Comparison of ENCODE assay signal across 24 cellular contexts in the genomic region with DNA sequence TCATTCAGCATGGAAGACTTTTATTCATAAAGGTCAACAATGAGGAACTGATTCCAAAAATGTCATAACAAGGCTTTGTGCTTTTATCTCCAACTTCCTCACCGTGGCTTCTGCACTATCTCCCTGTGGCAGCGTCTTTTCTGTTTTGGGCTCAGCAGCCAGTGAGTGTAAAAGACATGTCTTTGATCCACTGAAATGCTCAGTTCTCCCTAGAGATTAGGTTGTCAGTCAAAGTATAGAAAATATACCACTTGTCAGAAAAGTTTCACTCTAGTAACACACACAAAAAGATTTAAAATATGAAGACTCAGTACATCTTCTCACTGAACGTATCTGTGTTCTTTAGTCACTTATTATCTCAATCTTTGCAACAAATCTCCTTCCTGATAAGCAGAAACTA.
DNase-seq lines count a peak whose midpoint lies in the region; ATAC-seq and TF ChIP-seq lines count a peak whose summit lies in the region.
"Had no signal": no experiment of that assay in that cellular context is flagged by ENCODE, and none has a peak within 500 bp of the region (broad histone marks: within the 10 kb centered on the region; RNA-seq: fewer than 3 reads in every experiment).

No MANE protein-coding gene starts in this region.

- ATAC-seq in activated CD8-positive, alpha-beta memory T cell treated with anti-CD3 and anti-CD28 coated beads, Interleukin-2, amount 10 ng/mL, durations not matched to agents 7 days and 5 days, result no peak
- no peak for ATAC-seq in HG02571 (IDR thresholded peaks at IDR 0.05; ENCODE audit: unreplicated experiment)
- ATAC-seq: HCT116 had no signal

- no peaks in the 10 kb centered on the region for H3K36me3 ChIP-seq in BE2C
- H3K36me3 ChIP-seq: MG63 had no signal

- H3K9me3 Mint-ChIP-seq in endothelial cell (ENCODE audit: unreplicated experiment) (no peaks in the 10 kb centered on the region), glutamatergic neuron (ENCODE audit: unreplicated experiment) (no peaks in the 10 kb centered on the region)
- peaks cover 7% of the 10 kb centered on the region for H3K9me3 Mint-ChIP-seq in activated CD8-positive, alpha-beta memory T cell treated with anti-CD3 and anti-CD28 coated beads, Interleukin-2, amount 10 ng/mL, durations not matched to agents 7 days and 5 days (ENCODE audit: low read depth)

- H3K27me3 Mint-ChIP-seq in endothelial cell (ENCODE audit: unreplicated experiment), result no peaks in the 10 kb centered on the region
- no peaks in the 10 kb centered on the region for H3K27me3 Mint-ChIP-seq in activated CD8-positive, alpha-beta memory T cell treated with anti-CD3 and anti-CD28 coated beads, Interleukin-2, amount 10 ng/mL, durations not matched to agents 7 days and 5 days
- H3K27me3 Mint-ChIP-seq in glutamatergic neuron (ENCODE audit: unreplicated experiment), result no peaks in the 10 kb centered on the region
- H3K27me3 Mint-ChIP-seq: IgD-negative memory B cell had no signal

- H3K27me3 ChIP-seq in BE2C, result no peaks in the 10 kb centered on the region
- H3K27me3 ChIP-seq: MG63 had no signal

- no peak overlapping the region for H3K4me3 Mint-ChIP-seq in endothelial cell (ENCODE audit: unreplicated experiment)
- no peak overlapping the region for H3K4me3 Mint-ChIP-seq in activated CD8-positive, alpha-beta memory T cell treated with anti-CD3 and anti-CD28 coated beads, Interleukin-2, amount 10 ng/mL, durations not matched to agents 7 days and 5 days
- no peak overlapping the region for H3K4me3 Mint-ChIP-seq in glutamatergic neuron (ENCODE audit: unreplicated experiment)
- H3K4me3 Mint-ChIP-seq: CD14-positive monocyte; IgD-negative memory B cell; T-helper 1 cell treated with Interleukin-12 subunit alpha and Interleukin-12 subunit beta and Interleukin-4 antibody, amounts not matched to agents 30 μg/mL and 1 μg/mL, for 36 hours had no signal

- H3K4me1 ChIP-seq in BE2C, result no peaks in the 10 kb centered on the region

- H3K9me3 ChIP-seq in BE2C, result no peaks in the 10 kb centered on the region
- H3K9me3 ChIP-seq: MG63, SK-N-SH had no signal

- H3K4me3 ChIP-seq in BE2C (ENCODE audit: low read depth, low read length), result no peak overlapping the region
- H3K4me3 ChIP-seq: MG63 had no signal

- H3K4me1 Mint-ChIP-seq in endothelial cell (ENCODE audit: unreplicated experiment), result peaks cover 13% of the 10 kb centered on the region
- no peaks in the 10 kb centered on the region for H3K4me1 Mint-ChIP-seq in activated CD8-positive, alpha-beta memory T cell treated with anti-CD3 and anti-CD28 coated beads, Interleukin-2, amount 10 ng/mL, durations not matched to agents 7 days and 5 days
- no peaks in the 10 kb centered on the region for H3K4me1 Mint-ChIP-seq in glutamatergic neuron (ENCODE audit: low read depth, unreplicated experiment)
- H3K4me1 Mint-ChIP-seq: CD14-positive monocyte had no signal

- H3K36me3 Mint-ChIP-seq in endothelial cell (ENCODE audit: low read depth, unreplicated experiment) (no peaks in the 10 kb centered on the region), glutamatergic neuron (ENCODE audit: unreplicated experiment) (no peaks in the 10 kb centered on the region)
- no peaks in the 10 kb centered on the region for H3K36me3 Mint-ChIP-seq in activated CD8-positive, alpha-beta memory T cell treated with anti-CD3 and anti-CD28 coated beads, Interleukin-2, amount 10 ng/mL, durations not matched to agents 7 days and 5 days
- H3K36me3 Mint-ChIP-seq: CD14-positive monocyte, IgD-negative memory B cell had no signal

- TF ChIP-seq CTCF in endothelial cell (IDR thresholded peaks at IDR 0.05; ENCODE audit: unreplicated experiment) (no peak), BE2C (IDR thresholded peaks at IDR 0.05; ENCODE audit: low read depth, low read length) (no peak), glutamatergic neuron (IDR thresholded peaks at IDR 0.05; ENCODE audit: partially characterized antibody, unreplicated experiment) (no peak)

- H3K27ac Mint-ChIP-seq in endothelial cell (ENCODE audit: unreplicated experiment), result peak overlapping the region; percentile 20
- no peak overlapping the region for H3K27ac Mint-ChIP-seq in activated CD8-positive, alpha-beta memory T cell treated with anti-CD3 and anti-CD28 coated beads, Interleukin-2, amount 10 ng/mL, durations not matched to agents 7 days and 5 days
- H3K27ac Mint-ChIP-seq in glutamatergic neuron (ENCODE audit: unreplicated experiment), result no peak overlapping the region
- H3K27ac Mint-ChIP-seq: CD14-positive monocyte; IgD-negative memory B cell; T-helper 1 cell treated with Interleukin-12 subunit alpha and Interleukin-12 subunit beta and Interleukin-4 antibody, amounts not matched to agents 30 μg/mL and 1 μg/mL, for 36 hours had no signal

- DNase-seq in D341Med (ENCODE audit: low spot score), result peak; percentile 39
- DNase-seq in NOMO-1 treated with DMSO at 0.1 percent for 48 hours (lab: John Stamatoyannopoulos, UW; ENCODE audit: unreplicated experiment), result peak; percentile 85
- DNase-seq in SKM-1 (lab: John Stamatoyannopoulos, UW; ENCODE audit: unreplicated experiment), result peak; percentile 48
- DNase-seq in endothelial cell (ENCODE audit: low spot score), result no peak
- DNase-seq in activated CD8-positive, alpha-beta memory T cell treated with anti-CD3 and anti-CD28 coated beads, Interleukin-2, amount 10 ng/mL, durations not matched to agents 7 days and 5 days, result no peak
- DNase-seq in BE2C, result no peak
- no peak for DNase-seq in glutamatergic neuron
- DNase-seq: COR-L47, DMS153, GDM1, GOT3, Karpas-422, MG63, NCI-H1105 treated with DMSO at 0.1 percent for 48 hours, NCI-H1694, NCI-H510A, NCI-H774, Right ventricle myocardium superior, SK-N-SH had no signal

- CTCF ChIA-PET in activated CD8-positive, alpha-beta memory T cell treated with anti-CD3 and anti-CD28 coated beads, Interleukin-2, amount 10 ng/mL, durations not matched to agents 7 days and 5 days (lab: Charles Lee), result no interaction called here

Comparison
In these comparisons a context has a peak if more than half of its experiments do, and no peak if none do; other contexts are left out.
1. DNase-seq: peak in D341Med (single experiment), NOMO-1 treated with DMSO at 0.1 percent for 48 hours (single experiment) and SKM-1 (single experiment); none in endothelial cell (single experiment), activated CD8-positive, alpha-beta memory T cell treated with anti-CD3 and anti-CD28 coated beads, Interleukin-2, amount 10 ng/mL, durations not matched to agents 7 days and 5 days (single experiment), BE2C (single experiment) and glutamatergic neuron (single experiment).